In the genomic region with DNA sequence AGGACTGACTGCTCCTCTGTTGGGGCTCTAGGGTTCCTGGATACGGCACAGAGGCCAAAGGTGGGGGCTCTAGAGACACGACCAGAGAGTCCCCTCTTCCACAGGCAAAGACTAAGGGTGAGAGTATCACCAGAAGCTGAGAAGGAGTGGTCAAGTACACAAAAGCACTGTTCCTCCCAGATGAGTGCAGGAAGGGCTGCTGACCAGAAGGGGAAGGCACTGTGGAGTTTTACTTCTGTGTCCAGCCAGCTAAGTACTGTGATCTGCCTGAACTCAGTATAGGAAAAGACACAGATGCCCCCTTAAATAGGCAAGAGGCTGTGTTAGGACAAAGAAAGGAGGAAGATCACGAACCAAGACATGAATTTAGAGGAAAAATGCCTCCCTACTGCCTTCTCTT, we compare ENCODE assay signal across 15 cellular contexts. TPM values are rescaled to one million over a fixed set of nuclear protein-coding genes. Genes with fewer than 3 reads are reported as not detected.
DNase-seq lines count a peak whose midpoint lies in the region; ATAC-seq and TF ChIP-seq lines count a peak whose summit lies in the region.
"Had no signal": no experiment of that assay in that cellular context is flagged by ENCODE, and none has a peak within 500 bp of the region (broad histone marks: within the 10 kb centered on the region; RNA-seq: fewer than 3 reads in every experiment).

No MANE protein-coding gene starts in this region.

- no peak overlapping the region for H2BK15ac ChIP-seq in H9 (ENCODE audit: low read depth, low read length)
- H2BK15ac ChIP-seq in mesenchymal stem cell (ENCODE audit: low read depth, poor library complexity, severe bottlenecking): no peak overlapping the region

- no peak overlapping the region for H3K4me2 ChIP-seq in H9 (ENCODE audit: insufficient read depth, insufficient read length, low read length)
- no peak overlapping the region for H3K4me2 ChIP-seq in mesenchymal stem cell (ENCODE audit: low read length, poor library complexity, severe bottlenecking)

- H3K4ac ChIP-seq in H9 (ENCODE audit: low read depth, low read length) (no peak overlapping the region), mesenchymal stem cell (ENCODE audit: low read depth in 1 of 2, low read length in 2 of 2) (no peak overlapping the region)

- WGBS in H9 (ENCODE audit: extremely low coverage, insufficient read length, low lambda C conversion rate): no CpG with 5 or more reads among the region's 3 CpGs
- 75% methylated on average over 3 of the region's 3 CpGs for WGBS in mesenchymal stem cell

- H2AK5ac ChIP-seq in H9 (ENCODE audit: insufficient read length, low read length) (no peak overlapping the region), mesenchymal stem cell (ENCODE audit: low read length, severe bottlenecking) (no peak overlapping the region)

- TF ChIP-seq CTCF in H9 (conservative IDR thresholded peaks at IDR 0.05): peak; percentile 35
- TF ChIP-seq CTCF in WERI-Rb-1 (IDR thresholded peaks at IDR 0.05; ENCODE audit: low read depth, low read length): peak; percentile 64

- H3K23ac ChIP-seq in H9 (ENCODE audit: insufficient read length, low read depth, low read length) (no peak overlapping the region), mesenchymal stem cell (ENCODE audit: low read length in 2 of 2) (no peak overlapping the region)

- H3K36me3 Mint-ChIP-seq in H9 (ENCODE audit: insufficient read depth in 1 of 3, low read depth in 3 of 3): peaks cover 8 to 34% (median 16%) of the 10 kb centered on the region in 3 experiments

- no peak for ATAC-seq in HG03378 (IDR thresholded peaks at IDR 0.05; ENCODE audit: unreplicated experiment)

- no peaks in the 10 kb centered on the region for H4K20me1 ChIP-seq in H9 (ENCODE audit: control insufficient read depth, insufficient read depth, insufficient read length)

- H3K27me3 Mint-ChIP-seq in H9 (ENCODE audit: low read depth): peaks cover 24% of the 10 kb centered on the region

- H4K91ac ChIP-seq in H9 (ENCODE audit: insufficient read length, low read depth, low read length) (no peak overlapping the region), mesenchymal stem cell (ENCODE audit: low read length) (no peak overlapping the region)

- no peak overlapping the region for H3K18ac ChIP-seq in H9 (ENCODE audit: insufficient read length, low read depth, low read length)
- no peak overlapping the region for H3K18ac ChIP-seq in mesenchymal stem cell (ENCODE audit: low read depth in 1 of 2, low read length in 2 of 2)

- no peak overlapping the region for H2BK20ac ChIP-seq in H9 (ENCODE audit: low read depth, low read length, poor library complexity, severe bottlenecking)

- no peak overlapping the region for H2BK120ac ChIP-seq in H9 (ENCODE audit: low read depth, low read length, poor library complexity, severe bottlenecking)
- H2BK120ac ChIP-seq in mesenchymal stem cell (ENCODE audit: low read depth, low read length): no peak overlapping the region

- no peak overlapping the region for H3K27ac ChIP-seq in H9 (ENCODE audit: insufficient read length, low read depth, low read length)
- peak overlapping the region; percentile 97 for H3K27ac ChIP-seq in WERI-Rb-1
- no peak overlapping the region for H3K27ac ChIP-seq in mesenchymal stem cell (ENCODE audit: low read length, poor library complexity, severe bottlenecking)
- H3K27ac ChIP-seq: RWPE1 had no signal

- H2AFZ ChIP-seq in H9 (ENCODE audit: low read length): no peak overlapping the region
- H2AFZ ChIP-seq in mesenchymal stem cell (ENCODE audit: low read depth, low read length): no peak overlapping the region

- H2BK5ac ChIP-seq in H9 (ENCODE audit: insufficient read length, low read length) (no peak overlapping the region), mesenchymal stem cell (ENCODE audit: low read depth, low read length, poor library complexity, severe bottlenecking) (no peak overlapping the region)

- H3K79me2 ChIP-seq in H9 (ENCODE audit: insufficient read depth, low read length): no peaks in the 10 kb centered on the region

- H4K5ac ChIP-seq in H9 (ENCODE audit: insufficient read length, low read depth, low read length): no peak overlapping the region

- no peak overlapping the region for H3T11ph ChIP-seq in H9 (ENCODE audit: low read length)

- H3K4me3 Mint-ChIP-seq in H9: no peak overlapping the region

- H2BK12ac ChIP-seq in H9 (ENCODE audit: insufficient read length, low read depth, low read length): no peak overlapping the region
- H2BK12ac ChIP-seq in mesenchymal stem cell (ENCODE audit: low read length in 2 of 2): no peak overlapping the region

- peaks cover 31% of the 10 kb centered on the region for H3K36me3 ChIP-seq in WERI-Rb-1
- peaks cover 16 to 44% of the 10 kb centered on the region in 2 experiments for H3K36me3 ChIP-seq in mesenchymal stem cell (ENCODE audit: control insufficient read depth in 1 of 2, insufficient read depth in 2 of 2, low read depth in 1 of 2, low read length in 2 of 2)

- H3K56ac ChIP-seq in H9 (ENCODE audit: insufficient read length, low read depth, low read length): no peak overlapping the region

- H3K9me3 ChIP-seq in H9 (ENCODE audit: control insufficient read depth, low read depth, low read length) (no peaks in the 10 kb centered on the region), WERI-Rb-1 (ENCODE audit: severe bottlenecking) (no peaks in the 10 kb centered on the region), mesenchymal stem cell (ENCODE audit: control insufficient read depth, low read length) (no peaks in the 10 kb centered on the region)

- H3K23me2 ChIP-seq in H9 (ENCODE audit: insufficient read length, low read depth, low read length, poor library complexity, severe bottlenecking): no peaks in the 10 kb centered on the region

- H4K8ac ChIP-seq in H9 (replicated peaks; ENCODE audit: insufficient read length, low read depth, low read length): no peak overlapping the region
- no peak overlapping the region for H4K8ac ChIP-seq in mesenchymal stem cell (ENCODE audit: low read length)

- H3K27me3 ChIP-seq in H9 (ENCODE audit: insufficient read depth, low read length): no peaks in the 10 kb centered on the region
- no peaks in the 10 kb centered on the region for H3K27me3 ChIP-seq in WERI-Rb-1 (ENCODE audit: insufficient read depth, low read depth, severe bottlenecking)
- no peaks in the 10 kb centered on the region for H3K27me3 ChIP-seq in mesenchymal stem cell (ENCODE audit: control insufficient read depth in 1 of 2, insufficient read depth in 1 of 2, low read length in 2 of 2)

- DNase-seq in H9: no peak
- DNase-seq in M059J (ENCODE audit: low read depth): peak; percentile 4
- peak; percentile 63 for DNase-seq in WERI-Rb-1
- peak; percentile 8 for DNase-seq in mesenchymal stem cell
- DNase-seq in NCI-H510A treated with DMSO at 0.1 percent for 48 hours (lab: John Stamatoyannopoulos, UW): no peak
- no peak for DNase-seq in T-helper 1 cell
- DNase-seq in NK-92 (lab: John Stamatoyannopoulos, UW; ENCODE audit: unreplicated experiment): no peak
- DNase-seq: C1 segment of cervical spinal cord, H7, KG1, NCI-H1092, NCI-H226, NCI-H69 had no signal

- H3K4me1 ChIP-seq in H9 (ENCODE audit: insufficient read depth, low read length) (no peaks in the 10 kb centered on the region), mesenchymal stem cell (ENCODE audit: control insufficient read depth, insufficient read depth, low read depth, low read length) (no peaks in the 10 kb centered on the region)

- H3K4me1 Mint-ChIP-seq in H9: peaks cover 29 to 31% of the 10 kb centered on the region in 2 experiments

- H3K9ac ChIP-seq in H9 (ENCODE audit: extremely low read depth, insufficient read length, low read length): no peak overlapping the region
- no peak overlapping the region for H3K9ac ChIP-seq in mesenchymal stem cell (ENCODE audit: low read length)

- H3K14ac ChIP-seq in H9 (ENCODE audit: insufficient read depth, low read length) (no peak overlapping the region), mesenchymal stem cell (ENCODE audit: low read length in 2 of 2) (no peak overlapping the region)

- H3K79me1 ChIP-seq in H9 (ENCODE audit: insufficient read depth, low read depth, low read length, poor library complexity, severe bottlenecking) (no peaks in the 10 kb centered on the region), mesenchymal stem cell (replicated peaks; ENCODE audit: low read length, poor library complexity, severe bottlenecking) (peaks cover 5% of the 10 kb centered on the region)

- H3K9me3 Mint-ChIP-seq in H9: no peaks in the 10 kb centered on the region

- no peak overlapping the region for H3K4me3 ChIP-seq in WERI-Rb-1 (ENCODE audit: low read depth, low read length)
- H3K4me3 ChIP-seq in mesenchymal stem cell (ENCODE audit: insufficient read depth in 1 of 2, low read depth in 1 of 2, low read length in 2 of 2): no peak overlapping the region

- H3K27ac Mint-ChIP-seq in H9: no peak overlapping the region

RNA-seq across cellular contexts. Expression of a gene that starts 11.7 kb away (rescaled TPM):
- total RNA-seq in H9 (2021): 51.0 and 54.5 TPM in 2 replicates
- 49.3 and 69.0 TPM in 2 replicates for total RNA-seq in M059J (2014; rRNA removed; shearing (Covaris generic))
- 59.6 TPM for polyA plus RNA-seq in mesenchymal stem cell (2013, experiment 1 of 2)
- 63.0 TPM for polyA plus RNA-seq in mesenchymal stem cell (2013, experiment 2 of 2)

RNA-seq across cellular contexts. Expression of a gene that starts 12.0 kb away (rescaled TPM):
- 27.4 and 29.3 TPM in 2 replicates for total RNA-seq in H9 (2021)
- total RNA-seq in M059J (2014; rRNA removed; shearing (Covaris generic)): 19.8 and 29.2 TPM in 2 replicates
- 21.1 TPM for polyA plus RNA-seq in mesenchymal stem cell (2013, experiment 1 of 2)
- 20.9 TPM for polyA plus RNA-seq in mesenchymal stem cell (2013, experiment 2 of 2)

Comparison
In these comparisons a context has a peak if more than half of its experiments do, and no peak if none do; other contexts are left out.
1. DNase-seq: peak in M059J (single experiment), WERI-Rb-1 (single experiment) and mesenchymal stem cell (single experiment); none in H9 (single experiment), NCI-H510A treated with DMSO at 0.1 percent for 48 hours (single experiment), T-helper 1 cell (0 of 5) and NK-92 (single experiment).